Comparison of ENCODE assay signal across 8 cellular contexts in the genomic region with DNA sequence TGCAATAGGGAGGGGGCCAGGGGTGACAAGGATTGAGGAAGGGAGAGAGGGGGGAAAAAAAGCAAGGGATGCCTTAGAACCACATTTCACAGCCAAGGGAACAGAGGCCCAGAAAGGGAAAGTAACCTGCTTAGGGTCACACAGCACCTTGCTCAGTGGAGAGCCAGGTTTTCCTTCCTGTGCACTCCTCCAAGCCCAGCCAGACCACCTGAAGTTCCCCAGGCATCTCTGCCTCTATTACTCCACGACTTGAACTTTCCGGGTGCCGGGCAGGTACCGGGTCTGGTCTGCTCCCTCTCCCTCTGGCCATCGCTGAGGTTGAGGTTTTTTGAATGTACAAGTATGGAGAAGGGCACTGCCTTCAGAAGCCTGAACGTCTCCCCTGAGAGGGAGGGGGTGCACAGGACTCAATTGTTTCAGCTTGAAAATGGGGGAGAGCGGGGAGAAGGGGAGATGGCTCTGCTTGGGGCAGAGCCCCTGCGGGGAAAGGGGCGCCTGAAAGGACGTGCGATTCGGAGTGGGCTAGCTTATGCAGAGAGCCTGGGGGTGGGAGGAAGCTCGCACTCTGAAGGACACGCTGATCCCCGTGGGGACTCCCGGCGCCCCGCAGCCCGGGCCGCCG. TPM values are rescaled to one million over a fixed set of nuclear protein-coding genes. Genes with fewer than 3 reads are reported as not detected.
DNase-seq lines count a peak whose midpoint lies in the region; ATAC-seq and TF ChIP-seq lines count a peak whose summit lies in the region.

No MANE protein-coding gene starts in this region.

- peaks cover 22% of the 10 kb centered on the region for H3K4me1 ChIP-seq in mucosa of descending colon (ENCODE audit: low read depth)

- H3K36me3 ChIP-seq in brain microvascular endothelial cell (replicated peaks) (peaks cover 18% of the 10 kb centered on the region), mucosa of descending colon (ENCODE audit: low read depth) (no peaks in the 10 kb centered on the region)

- intact Hi-C loops in mucosa of descending colon (cut with DNase I, micrococcal nuclease) = no loop called here

- DNase-seq in AG04449 (ENCODE audit: low read depth, low spot score) (no peak), brain microvascular endothelial cell (no peak), mucosa of descending colon (peak in 1 of 3 donors; percentile 31), HuH-7 (ENCODE audit: low spot score) (no peak), NAMALWA (ENCODE audit: low spot score) (no peak)
- DNase-seq in stimulated activated naive CD4-positive, alpha-beta T cell (lab: John Stamatoyannopoulos, UW) = no peak

- in situ Hi-C loops in brain microvascular endothelial cell (cut with HindIII; ENCODE audit: low pct_ligation_motif_present, low sequenced_read_pairs) = no loop called here

- no peaks in the 10 kb centered on the region for H3K27me3 ChIP-seq in brain microvascular endothelial cell (replicated peaks)

- POLR2A ChIA-PET in AG04449 (lab: Yijun Ruan, JAX) = interaction anchor here (1.7 to 7.4 kb wide), 5 partner anchors 8 to 22 kb away, joined by 4 to 168 read pairs (median 19); no protein-coding TSS in a partner anchor

- ATAC-seq in HG02642 (IDR thresholded peaks at IDR 0.05; ENCODE audit: poor library complexity, unreplicated experiment) (peak; percentile 15), mucosa of descending colon (no peak), HG03135 (IDR thresholded peaks at IDR 0.05; ENCODE audit: unreplicated experiment) (no peak)

- CTCF ChIA-PET in AG04449 (lab: Yijun Ruan, JAX) = interaction anchor here (3.1 to 4.3 kb wide), 2 partner anchors 7 to 12 kb away, joined by 18 to 21 read pairs; no protein-coding TSS in a partner anchor

- TF ChIP-seq CTCF in AG04449 (IDR thresholded peaks at IDR 0.05; ENCODE audit: insufficient read depth, low read length, missing control alignments) (no peak), brain microvascular endothelial cell (IDR thresholded peaks at IDR 0.05; ENCODE audit: low read depth, low read length, missing control alignments) (no peak), mucosa of descending colon (IDR thresholded peaks at IDR 0.05) (no peak)

- peak overlapping the region; percentile 90 for H3K27ac ChIP-seq in brain microvascular endothelial cell

- H3K4me3 ChIP-seq in AG04449 (ENCODE audit: low read depth, low read length) (peak overlapping the region; percentile 91), brain microvascular endothelial cell (ENCODE audit: low read depth, low read length) (peak overlapping the region; percentile 94), mucosa of descending colon (peak overlapping the region; percentile 82)

- no peaks in the 10 kb centered on the region for H3K9me3 ChIP-seq in mucosa of descending colon

RNA-seq across cellular contexts. Expression of gene SERPINH1, which starts 0.5 kb away (rescaled TPM):
- total RNA-seq in mucosa of descending colon = 10 to 100 TPM; 44.1 to 87.0 (median 50.5) TPM

RNA-seq across cellular contexts. Expression of gene GDPD5, which starts 35.8 kb away (rescaled TPM):
- total RNA-seq in mucosa of descending colon = 1 to 10 TPM; 3.0 to 7.7 (median 4.6) TPM
